22 cellular contexts compared by ENCODE assay signal in genomic region chr4:172323288-172323687, GRCh38.
DNase-seq lines count a peak whose midpoint lies in the region; ATAC-seq and TF ChIP-seq lines count a peak whose summit lies in the region.
"Had no signal": no experiment of that assay in that cellular context is flagged by ENCODE, and none has a peak within 500 bp of the region (broad histone marks: within the 10 kb centered on the region; RNA-seq: fewer than 3 reads in every experiment).

No MANE protein-coding gene starts in this region.

- H2AFZ ChIP-seq in SK-N-SH (ENCODE audit: low read depth), result no peak overlapping the region
- H2AFZ ChIP-seq in neural cell (ENCODE audit: low read depth, low read length), result no peak overlapping the region

- H3K4me3 ChIP-seq in SK-N-SH (ENCODE audit: low read depth in 2 of 2, low read length in 1 of 2) (no peak overlapping the region), neural cell (ENCODE audit: low read length) (no peak overlapping the region)
- H3K4me3 ChIP-seq: BLaER1, GM12878 had no signal

- DNase-seq in SK-N-SH, result no peak
- no peak for DNase-seq in cerebellum (ENCODE audit: low spot score)
- DNase-seq: ACHN; BE2C; C1 segment of cervical spinal cord; CD4-positive, alpha-beta memory T cell; CD4-positive, CD25-positive, alpha-beta regulatory T cell; CD8-positive, alpha-beta memory T cell; COR-L47; DMS 273 treated with DMSO at 0.1 percent for 48 hours; DMS153; DMS53; DMS79; DND-41; EL; GDM1 had no signal

- H3K79me2 ChIP-seq in SK-N-SH (ENCODE audit: insufficient read depth), result no peaks in the 10 kb centered on the region
- no peaks in the 10 kb centered on the region for H3K79me2 ChIP-seq in neural cell (replicated peaks; ENCODE audit: insufficient read depth, low read length)

- H3K4me1 ChIP-seq in SK-N-SH (ENCODE audit: control insufficient read depth in 1 of 2, insufficient read depth in 2 of 2, low read depth in 1 of 2, low read length in 1 of 2), result no peaks in the 10 kb centered on the region; a peak in 1 of 4 replicates

- no peaks in the 10 kb centered on the region for H3K9me3 ChIP-seq in SK-N-SH
- no peaks in the 10 kb centered on the region for H3K9me3 ChIP-seq in neural cell (ENCODE audit: low read length)
- H3K9me3 ChIP-seq: BE2C had no signal

- H3K9me2 ChIP-seq in SK-N-SH (no peaks in the 10 kb centered on the region; the same call in 1 of the 2 replicates), neural cell (ENCODE audit: insufficient read depth, low read length) (no peaks in the 10 kb centered on the region)

- no peak for ATAC-seq in SK-N-SH treated with all-trans-retinoic acid at 6 μM for 48 hours
- ATAC-seq in GM21515 (IDR thresholded peaks at IDR 0.05; ENCODE audit: unreplicated experiment), result no peak
- ATAC-seq: GM12878 had no signal

- H3K27me3 ChIP-seq in SK-N-SH (ENCODE audit: insufficient read depth) (no peaks in the 10 kb centered on the region), neural cell (ENCODE audit: insufficient read depth, low read depth, low read length) (no peaks in the 10 kb centered on the region)
- H3K27me3 ChIP-seq: BE2C had no signal

- CTCF ChIA-PET in SK-N-SH (lab: Yijun Ruan, JAX), result no interaction called here

- TF ChIP-seq RAD21 in SK-N-SH (IDR thresholded peaks at IDR 0.05; ENCODE audit: low read length) (no peak), neural cell (conservative IDR thresholded peaks at IDR 0.05) (no peak)

- WGBS in SK-N-SH (ENCODE audit: low lambda C conversion rate), result 21% methylated on average over 2 of the region's 2 CpGs

- no peaks in the 10 kb centered on the region for H3F3A ChIP-seq in SK-N-SH (replicated peaks; ENCODE audit: insufficient read depth)
- H3F3A ChIP-seq in neural cell (ENCODE audit: insufficient read depth, low read length, poor library complexity, severe bottlenecking), result no peaks in the 10 kb centered on the region

- POLR2A ChIA-PET in SK-N-SH (lab: Yijun Ruan, JAX), result no interaction called here

- TF ChIP-seq EP300 in SK-N-SH (IDR thresholded peaks at IDR 0.05; ENCODE audit: borderline replicate concordance in 1 of 2, low read depth in 1 of 2, low read length in 1 of 2), result no peak
- TF ChIP-seq EP300 in neural cell (conservative IDR thresholded peaks at IDR 0.05; ENCODE audit: poor library complexity, severe bottlenecking), result peak; percentile 73

- TF ChIP-seq CTCF in SK-N-SH (IDR thresholded peaks at IDR 0.05), result no peak
- no peak for TF ChIP-seq CTCF in neural cell (IDR thresholded peaks at IDR 0.05; ENCODE audit: poor library complexity, severe bottlenecking)

- H3K4me2 ChIP-seq in SK-N-SH (no peak overlapping the region), neural cell (ENCODE audit: low read length) (peak overlapping the region; percentile 7)
- H3K4me2 ChIP-seq: BLaER1 had no signal

- no peaks in the 10 kb centered on the region for H4K20me1 ChIP-seq in SK-N-SH (ENCODE audit: insufficient read depth)
- no peaks in the 10 kb centered on the region for H4K20me1 ChIP-seq in neural cell (ENCODE audit: insufficient read depth)
- H4K20me1 ChIP-seq: BLaER1 had no signal

- no peak overlapping the region for H3K27ac ChIP-seq in SK-N-SH (ENCODE audit: low read depth in 2 of 2, low read length in 1 of 2)
- no peak overlapping the region for H3K27ac ChIP-seq in neural cell (ENCODE audit: low read length)
- H3K27ac ChIP-seq: 22Rv1, BLaER1 had no signal

- H3K9ac ChIP-seq in SK-N-SH (no peak overlapping the region), neural cell (ENCODE audit: low read length) (no peak overlapping the region)
- H3K9ac ChIP-seq: BLaER1 had no signal

- no peaks in the 10 kb centered on the region for H3K36me3 ChIP-seq in SK-N-SH (replicated peaks in 1 of 2; ENCODE audit: control insufficient read depth in 1 of 2, insufficient read depth in 2 of 2, low read length in 1 of 2)
- H3K36me3 ChIP-seq in neural cell (ENCODE audit: insufficient read depth, low read length), result no peaks in the 10 kb centered on the region
- H3K36me3 ChIP-seq: BE2C, BLaER1 had no signal

TF ChIP-seq in SK-N-SH, 30 proteins besides CTCF, POLR2A, EP300 and RAD21 (continues in another document):
- TF ChIP-seq RCOR1 (IDR thresholded peaks at IDR 0.05; ENCODE audit: low read length) (no peak), JUND (IDR thresholded peaks at IDR 0.05) (no peak), ZBTB33 (IDR thresholded peaks at IDR 0.05; ENCODE audit: borderline replicate concordance, low read depth) (no peak), GATA2 (CRISPR knock-in tag; IDR thresholded peaks at IDR 0.05) (0 out of 2 replicates have a peak, but pooled peaks have one; percentile 18)

TF ChIP-seq in SK-N-SH treated with all-trans-retinoic acid at 6 μM for 48 hours, 23 proteins besides CTCF, POLR2A, EP300 and RAD21:
- no peak for TF ChIP-seq ESRRG (CRISPR knock-in tag; IDR thresholded peaks at IDR 0.05)
- no peak for TF ChIP-seq ZC3H10 (CRISPR knock-in tag; IDR thresholded peaks at IDR 0.05)
- no peak for TF ChIP-seq CREB5 (CRISPR knock-in tag; IDR thresholded peaks at IDR 0.05; ENCODE audit: low read depth)
- no peak for TF ChIP-seq ZNF70 (CRISPR knock-in tag; IDR thresholded peaks at IDR 0.05)
- no peak for TF ChIP-seq ZFP3 (CRISPR knock-in tag; IDR thresholded peaks at IDR 0.05)
- no peak for TF ChIP-seq SNAI2 (CRISPR knock-in tag; IDR thresholded peaks at IDR 0.05)

TF ChIP-seq in neural cell, 6 proteins besides CTCF, POLR2A, EP300 and RAD21:
- TF ChIP-seq MXI1 (conservative IDR thresholded peaks at IDR 0.05; ENCODE audit: poor library complexity, severe bottlenecking) (no peak), POLR2AphosphoS5 (IDR thresholded peaks at IDR 0.05) (peak; percentile 53)
